In genomic region chr4:7391637-7392437, GRCh38 we compare ENCODE assay signal across 1 cellular context.
TF ChIP-seq lines count a peak whose summit lies in the region.

No MANE protein-coding gene starts in this region.

TF ChIP-seq in H1, 55 proteins besides CTCF, POLR2A, EP300 and RAD21:
- no peak for TF ChIP-seq BRCA1 (IDR thresholded peaks at IDR 0.05; ENCODE audit: low read depth, low read length)
- no peak for TF ChIP-seq TAF7 (optimal IDR thresholded peaks at IDR 0.05; ENCODE audit: borderline replicate concordance, low read depth, low read length)
- TF ChIP-seq GABPA (IDR thresholded peaks at IDR 0.05; ENCODE audit: borderline replicate concordance, insufficient read depth, low read length) = no peak
- no peak for TF ChIP-seq YY1 (IDR thresholded peaks at IDR 0.05; ENCODE audit: low read depth, low read length)
- TF ChIP-seq BACH1 (IDR thresholded peaks at IDR 0.05; ENCODE audit: low read length) = no peak
- no peak for TF ChIP-seq CHD7 (IDR thresholded peaks at IDR 0.05; ENCODE audit: insufficient replicate concordance, low read length)
